In the genomic region with DNA sequence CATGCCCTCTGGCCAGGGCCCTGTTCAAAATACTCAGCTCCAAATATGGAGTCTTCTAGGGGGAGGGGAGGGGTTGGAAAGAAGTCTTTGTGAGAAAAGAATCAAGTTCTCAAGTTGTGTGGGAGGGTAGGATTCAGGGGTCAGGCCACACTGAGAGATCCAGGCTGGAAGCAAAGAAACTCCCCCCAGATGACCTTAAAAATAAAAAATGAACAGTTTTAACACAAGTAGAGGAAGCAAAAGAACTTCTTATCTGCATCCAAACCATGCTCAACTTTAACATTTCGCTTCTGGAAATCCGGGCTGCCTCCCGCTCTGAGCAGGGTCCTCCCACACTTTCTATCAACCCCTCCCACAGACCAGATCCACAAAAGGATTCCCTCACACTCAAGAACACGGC, we compare ENCODE assay signal across 11 cellular contexts. TPM values are rescaled to one million over a fixed set of nuclear protein-coding genes. Genes with fewer than 3 reads are reported as not detected.
DNase-seq lines count a peak whose midpoint lies in the region; ATAC-seq, FAIRE-seq and TF ChIP-seq lines count a peak whose summit lies in the region.
"Had no signal": no experiment of that assay in that cellular context is flagged by ENCODE, and none has a peak within 500 bp of the region (broad histone marks: within the 10 kb centered on the region; RNA-seq: fewer than 3 reads in every experiment).

No MANE protein-coding gene starts in this region.

- no peaks in the 10 kb centered on the region for H3K9me3 Mint-ChIP-seq in astrocyte (ENCODE audit: unreplicated experiment)
- H3K9me3 Mint-ChIP-seq: activated T-helper 1 cell treated with anti-CD3 and anti-CD28 coated beads, Interleukin-12 subunit alpha, Interleukin-12 subunit beta, Interleukin-2, Interleukin-4 antibody, amounts not matched to agents 30 ng/mL and 10 ng/mL and 1 ng/mL, durations not matched to agents 14 hours and 24 hours and 36 hours had no signal

- H3K4me3 Mint-ChIP-seq in astrocyte (ENCODE audit: unreplicated experiment), result peak overlapping the region; percentile 40
- H3K4me3 Mint-ChIP-seq: activated T-helper 1 cell treated with anti-CD3 and anti-CD28 coated beads, Interleukin-12 subunit alpha, Interleukin-12 subunit beta, Interleukin-2, Interleukin-4 antibody, amounts not matched to agents 30 ng/mL and 10 ng/mL and 1 ng/mL, durations not matched to agents 14 hours and 24 hours and 36 hours had no signal

- TF ChIP-seq CTCF in astrocyte (IDR thresholded peaks at IDR 0.05; ENCODE audit: insufficient read depth, low read depth, low read length), result no peak

- peaks cover 76% of the 10 kb centered on the region for H3K79me2 ChIP-seq in astrocyte (ENCODE audit: insufficient read depth, low read length)

- ATAC-seq in right cardiac atrium, result peak; percentile 65 to 83

- no peaks in the 10 kb centered on the region for H3K27me3 ChIP-seq in H7 (ENCODE audit: control insufficient read depth, insufficient read depth, low read length)
- no peaks in the 10 kb centered on the region for H3K27me3 ChIP-seq in astrocyte (ENCODE audit: insufficient read depth, low read length)
- H3K27me3 ChIP-seq in right cardiac atrium (ENCODE audit: control insufficient read depth, insufficient read depth), result no peaks in the 10 kb centered on the region

- peak overlapping the region; percentile 61 for H3K4me2 ChIP-seq in astrocyte (ENCODE audit: low read length)

- peaks cover 57% of the 10 kb centered on the region for H4K20me1 ChIP-seq in astrocyte (ENCODE audit: insufficient read depth, low read length)

- H3K4me1 ChIP-seq in astrocyte (ENCODE audit: insufficient read depth, low read length), result peaks cover 25% of the 10 kb centered on the region
- H3K4me1 ChIP-seq in right cardiac atrium (ENCODE audit: control insufficient read depth, insufficient read depth, low read length), result peaks cover 22% of the 10 kb centered on the region

- H3K27ac Mint-ChIP-seq in astrocyte (ENCODE audit: unreplicated experiment), result peak overlapping the region; percentile 78
- H3K27ac Mint-ChIP-seq: activated T-helper 1 cell treated with anti-CD3 and anti-CD28 coated beads, Interleukin-12 subunit alpha, Interleukin-12 subunit beta, Interleukin-2, Interleukin-4 antibody, amounts not matched to agents 30 ng/mL and 10 ng/mL and 1 ng/mL, durations not matched to agents 14 hours and 24 hours and 36 hours had no signal

- DNase-seq in H7 (peak; percentile 61), astrocyte (ENCODE audit: low read depth) (no peak), right cardiac atrium (peak in 2 of 3 donors; percentile 34 to 40), skeletal muscle cell (ENCODE audit: low read depth) (no peak), NCI-H82 (lab: John Stamatoyannopoulos, UW) (no peak), posterior vena cava (ENCODE audit: low spot score) (no peak), NCI-H774 (lab: John Stamatoyannopoulos, UW) (no peak), DMS153 (lab: John Stamatoyannopoulos, UW) (no peak)
- DNase-seq: NCI-H1436 had no signal

- H3K36me3 ChIP-seq in H7 (replicated peaks; ENCODE audit: control insufficient read depth, insufficient read depth, low read length), result no peaks in the 10 kb centered on the region
- H3K36me3 ChIP-seq in astrocyte (ENCODE audit: insufficient read depth, low read length), result no peaks in the 10 kb centered on the region

- no peaks in the 10 kb centered on the region for H3K27me3 Mint-ChIP-seq in astrocyte (ENCODE audit: low read depth, unreplicated experiment)

- H3K27ac ChIP-seq in astrocyte (ENCODE audit: low read depth, low read length) (no peak overlapping the region), right cardiac atrium (ENCODE audit: low read length) (peak overlapping the region; percentile 78)

- peaks cover 8% of the 10 kb centered on the region for H3K36me3 Mint-ChIP-seq in astrocyte (ENCODE audit: low read depth, unreplicated experiment)

- H3K4me3 ChIP-seq in H7 (ENCODE audit: insufficient read depth, low read depth, low read length), result no peak overlapping the region
- no peak overlapping the region for H3K4me3 ChIP-seq in astrocyte (ENCODE audit: insufficient read depth, low read depth, low read length)
- peak overlapping the region; percentile 13 for H3K4me3 ChIP-seq in right cardiac atrium (ENCODE audit: low read length)
- peak overlapping the region; percentile 23 for H3K4me3 ChIP-seq in skeletal muscle cell (ENCODE audit: low read depth, low read length)

- intact Hi-C loops in right cardiac atrium (cut with DNase I), result loop anchor here in 1 of 4 donors (10.0 kb wide), 1 partner anchor 64 kb away; no protein-coding TSS in a partner anchor
- intact Hi-C loops in posterior vena cava (cut with DNase I), result no loop called here

- H3K9me3 ChIP-seq in astrocyte (ENCODE audit: insufficient read depth, low read depth, low read length) (no peaks in the 10 kb centered on the region), right cardiac atrium (ENCODE audit: control insufficient read depth, low read length) (no peaks in the 10 kb centered on the region)

- no peak for FAIRE-seq in astrocyte (lab: Jason Lieb, UNC)
- FAIRE-seq: GM19239 had no signal

- peaks cover 38% of the 10 kb centered on the region for H3K4me1 Mint-ChIP-seq in astrocyte (ENCODE audit: low read depth, unreplicated experiment)

- no peak overlapping the region for H2AFZ ChIP-seq in astrocyte (ENCODE audit: low read depth, low read length)

- whole genome bisulfite sequencing in right cardiac atrium, result 8% methylated on average over 4 of the region's 4 CpGs

- peak overlapping the region; percentile 38 for H3K9ac ChIP-seq in astrocyte (ENCODE audit: low read length)

RNA-seq across cellular contexts. Expression of a gene that starts 44.1 kb away (rescaled TPM):
- total RNA-seq in H7 (2014; rRNA removed; shearing (Covaris generic)), result 14.0 and 14.3 TPM in 2 replicates
- total RNA-seq in astrocyte, result 25.5 and 29.3 TPM in 2 replicates
- total RNA-seq in right cardiac atrium, result 10 to 100 TPM; 27.2 to 40.2 (median 32.0) TPM
- polyA plus RNA-seq in right cardiac atrium, result 23.5 TPM
- 10 to 100 TPM; 31.5 to 35.4 TPM for total RNA-seq in posterior vena cava

Comparison
In these comparisons a context has a peak if more than half of its experiments do, and no peak if none do; other contexts are left out.
1. DNase-seq: peak in H7 (single experiment) and right cardiac atrium (2 of 3); none in astrocyte (single experiment), skeletal muscle cell (single experiment), NCI-H82 (single experiment), posterior vena cava (single experiment), NCI-H774 (single experiment) and DMS153 (single experiment).
2. H3K4me3 ChIP-seq: peak in right cardiac atrium (single experiment) and skeletal muscle cell (single experiment); none in H7 (single experiment) and astrocyte (single experiment).